ENCODE assay signal across 1 cellular context in genomic region chr19:50739841-50740426, GRCh38.
TF ChIP-seq lines count a peak whose summit lies in the region.

No MANE protein-coding gene starts in this region.

TF ChIP-seq in HCT116, 20 proteins besides CTCF, POLR2A, EP300 and RAD21 (continued from another document):
- TF ChIP-seq, protein P1, sequence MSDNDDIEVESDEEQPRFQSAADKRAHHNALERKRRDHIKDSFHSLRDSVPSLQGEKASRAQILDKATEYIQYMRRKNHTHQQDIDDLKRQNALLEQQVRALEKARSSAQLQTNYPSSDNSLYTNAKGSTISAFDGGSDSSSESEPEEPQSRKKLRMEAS (IDR thresholded peaks at IDR 0.05): no peak
- TF ChIP-seq SIN3A (IDR thresholded peaks at IDR 0.05; ENCODE audit: low read depth): no peak
- no peak for TF ChIP-seq REST (IDR thresholded peaks at IDR 0.05; ENCODE audit: low read depth)
- TF ChIP-seq YY1 (IDR thresholded peaks at IDR 0.05; ENCODE audit: extremely low read depth, insufficient replicate concordance, low read depth, low read length): no peak
- TF ChIP-seq EZH2phosphoT487 (IDR thresholded peaks at IDR 0.05; ENCODE audit: borderline replicate concordance): no peak
- TF ChIP-seq JUND (IDR thresholded peaks at IDR 0.05): no peak
- no peak for TF ChIP-seq POLR2AphosphoS5 (IDR thresholded peaks at IDR 0.05; ENCODE audit: low read depth, low read length)
- no peak for TF ChIP-seq ZFX (IDR thresholded peaks at IDR 0.05)
- TF ChIP-seq CEBPB (IDR thresholded peaks at IDR 0.05; ENCODE audit: low read depth): no peak
